ENCODE assay signal across 8 cellular contexts in genomic region chr17:30380106-30380420, GRCh38. TPM values are rescaled to one million over a fixed set of nuclear protein-coding genes. Genes with fewer than 3 reads are reported as not detected.
DNase-seq lines count a peak whose midpoint lies in the region; ATAC-seq, FAIRE-seq and TF ChIP-seq lines count a peak whose summit lies in the region.

No MANE protein-coding gene starts in this region.

- DNase-seq in AG04450 (ENCODE audit: low read depth, low spot score) (no peak), GM19239 (ENCODE audit: insufficient read length, low spot score) (no peak), WERI-Rb-1 (no peak), NCI-H446 treated with DMSO at 0.1 percent for 48 hours (lab: John Stamatoyannopoulos, UW) (no peak)
- no peak for DNase-seq in stimulated activated naive B cell treated with anti-CD40 and anti-IgM and Interleukin-4, amounts not matched to agents 10 μg/mL and 1 μg/mL and 100 μg/mL, for 72 hours

- H3K36me3 ChIP-seq in WERI-Rb-1 (peaks cover 12% of the 10 kb centered on the region), iPS-15b (ENCODE audit: control insufficient read depth, insufficient read depth, low read length) (no peaks in the 10 kb centered on the region)

- no peak overlapping the region for H3K27ac ChIP-seq in AG04450 (ENCODE audit: low read depth, low read length)
- peak overlapping the region; percentile 87; the same call in 1 of the 2 replicates for H3K27ac ChIP-seq in WERI-Rb-1

- H3K27ac Mint-ChIP-seq in stimulated activated naive B cell treated with anti-CD40 and anti-IgM and Interleukin-4, amounts not matched to agents 10 μg/mL and 1 μg/mL and 100 μg/mL, for 72 hours: no peak overlapping the region

- TF ChIP-seq CTCF in AG04450 (IDR thresholded peaks at IDR 0.05; ENCODE audit: low read depth, low read length) (no peak), WERI-Rb-1 (IDR thresholded peaks at IDR 0.05; ENCODE audit: low read depth, low read length) (no peak)

- no peaks in the 10 kb centered on the region for H3K36me3 Mint-ChIP-seq in stimulated activated naive B cell treated with anti-CD40 and anti-IgM and Interleukin-4, amounts not matched to agents 10 μg/mL and 1 μg/mL and 100 μg/mL, for 72 hours

- H3K27me3 ChIP-seq in AG04450 (ENCODE audit: control insufficient read depth, insufficient read depth, low read length) (no peaks in the 10 kb centered on the region), WERI-Rb-1 (ENCODE audit: insufficient read depth, low read depth, severe bottlenecking) (no peaks in the 10 kb centered on the region), iPS-15b (ENCODE audit: control insufficient read depth, insufficient read depth, low read length) (peaks cover 44% of the 10 kb centered on the region)

- no peaks in the 10 kb centered on the region for H3K9me3 Mint-ChIP-seq in stimulated activated naive B cell treated with anti-CD40 and anti-IgM and Interleukin-4, amounts not matched to agents 10 μg/mL and 1 μg/mL and 100 μg/mL, for 72 hours

- H3K9me3 ChIP-seq in AG04450 (ENCODE audit: control insufficient read depth, insufficient read depth, low read length) (no peaks in the 10 kb centered on the region), WERI-Rb-1 (ENCODE audit: severe bottlenecking) (no peaks in the 10 kb centered on the region), iPS-15b (ENCODE audit: control insufficient read depth, insufficient read depth, low read length) (no peaks in the 10 kb centered on the region)

- peak overlapping the region; percentile 79 for H3K4me3 ChIP-seq in AG04450 (ENCODE audit: low read depth, low read length)
- H3K4me3 ChIP-seq in WERI-Rb-1 (ENCODE audit: low read depth, low read length): peak overlapping the region; percentile 67
- peak overlapping the region; percentile 57 for H3K4me3 ChIP-seq in iPS-15b (ENCODE audit: low read depth, low read length)

- H3K27me3 Mint-ChIP-seq in stimulated activated naive B cell treated with anti-CD40 and anti-IgM and Interleukin-4, amounts not matched to agents 10 μg/mL and 1 μg/mL and 100 μg/mL, for 72 hours: peaks cover 16 to 17% of the 10 kb centered on the region in 2 donors

- peak; percentile 26 for FAIRE-seq in GM19239 (lab: Jason Lieb, UNC)

- H3K4me1 Mint-ChIP-seq in stimulated activated naive B cell treated with anti-CD40 and anti-IgM and Interleukin-4, amounts not matched to agents 10 μg/mL and 1 μg/mL and 100 μg/mL, for 72 hours: peaks cover 18 to 21% of the 10 kb centered on the region in 2 donors

- peaks cover 7% of the 10 kb centered on the region for H3K4me1 ChIP-seq in iPS-15b (ENCODE audit: control insufficient read depth, insufficient read depth, low read length)

- CTCF ChIA-PET in AG04450 (lab: Charles Lee): interaction anchor here (1.9 to 2.3 kb wide), 2 partner anchors 40 to 97 kb away, joined by 5 to 12 read pairs; partner anchors contain the start of gene GOSR1

- POLR2A ChIA-PET in AG04450 (lab: Yijun Ruan, JAX): no interaction called here

- H3K4me3 Mint-ChIP-seq in stimulated activated naive B cell treated with anti-CD40 and anti-IgM and Interleukin-4, amounts not matched to agents 10 μg/mL and 1 μg/mL and 100 μg/mL, for 72 hours: peak overlapping the region; percentile 79 to 86

- ATAC-seq in stimulated activated naive B cell treated with anti-CD40 and anti-IgM and Interleukin-4, amounts not matched to agents 10 μg/mL and 1 μg/mL and 100 μg/mL, for 72 hours (replicated peaks): peak; percentile 21 to 24
- no peak for ATAC-seq in GM21786 (IDR thresholded peaks at IDR 0.05; ENCODE audit: unreplicated experiment)
- no peak for ATAC-seq in GM21390 (IDR thresholded peaks at IDR 0.05; ENCODE audit: unreplicated experiment)

- no peak overlapping the region for H3K9ac ChIP-seq in iPS-15b (ENCODE audit: low read depth, low read length)

RNA-seq across cellular contexts. Expression of gene CPD, which starts 1.3 kb away (rescaled TPM):
- polyA plus RNA-seq in AG04450 (2011; rRNA removed): 88.0 and 109 TPM in 2 replicates
- 144 and 178 TPM in 2 replicates for polyA minus RNA-seq in AG04450 (2011; rRNA and poly(A)+ RNA removed)

RNA-seq across cellular contexts. Expression of gene TMIGD1, which starts 46.2 kb away (rescaled TPM):
- not detected in 2 replicates for polyA plus RNA-seq in AG04450 (2011; rRNA removed)
- not detected in 2 replicates for polyA minus RNA-seq in AG04450 (2011; rRNA and poly(A)+ RNA removed)

Comparison
In these comparisons a context has a peak if more than half of its experiments do, and no peak if none do; other contexts are left out.
1. ATAC-seq: peak in stimulated activated naive B cell treated with anti-CD40 and anti-IgM and Interleukin-4, amounts not matched to agents 10 μg/mL and 1 μg/mL and 100 μg/mL, for 72 hours (2 of 2); none in GM21786 (single experiment) and GM21390 (single experiment).
2. Peak in every context shown above with its lines, with median percentiles within 50 percentile points of each other: H3K4me3 ChIP-seq.